In genomic region chr17:70691150-70691549, GRCh38 we compare ENCODE assay signal across 21 cellular contexts.
DNase-seq lines count a peak whose midpoint lies in the region; ATAC-seq, FAIRE-seq and TF ChIP-seq lines count a peak whose summit lies in the region.
"Had no signal": no experiment of that assay in that cellular context is flagged by ENCODE, and none has a peak within 500 bp of the region (broad histone marks: within the 10 kb centered on the region; RNA-seq: fewer than 3 reads in every experiment).

No MANE protein-coding gene starts in this region.

- H3K9me3 ChIP-seq in liver (ENCODE audit: control insufficient read depth in 4 of 4, low read length in 3 of 4) (no peaks in the 10 kb centered on the region), HepG2 (ENCODE audit: low read length) (no peaks in the 10 kb centered on the region; the same call in 1 of the 2 replicates), PC-9 (ENCODE audit: insufficient read depth, low read depth) (no peaks in the 10 kb centered on the region), neuron (ENCODE audit: low read length) (no peaks in the 10 kb centered on the region), left lung (peaks cover 0 to 3% of the 10 kb centered on the region in 2 donors), MG63 (no peaks in the 10 kb centered on the region)
- H3K9me3 ChIP-seq: BLaER1 treated with 17β-estradiol and CSF1 and Interleukin-3, amounts not matched to agents 10 nM and 100 nM; Caco-2; SK-N-SH had no signal

- 61% methylated on average over 2 of the region's 2 CpGs for WGBS in liver
- 12% methylated on average over 2 of the region's 2 CpGs for WGBS in HepG2 (ENCODE audit: low lambda C conversion rate)

- no peak for TF ChIP-seq EP300 in HepG2 (IDR thresholded peaks at IDR 0.05; ENCODE audit: low read depth in 2 of 2, low read length in 2 of 2)
- no peak for TF ChIP-seq EP300 in HepG2 (CRISPR knock-in tag; IDR thresholded peaks at IDR 0.05; ENCODE audit: borderline replicate concordance)

- H3K4me3 ChIP-seq in liver (ENCODE audit: low read depth in 1 of 3, low read length in 3 of 3) (no peak overlapping the region), HepG2 (replicated peaks in 1 of 3; ENCODE audit: insufficient read depth in 1 of 3, low read depth in 2 of 3, low read length in 3 of 3) (no peak overlapping the region), PC-9 (no peak overlapping the region), neuron (ENCODE audit: low read length) (no peak overlapping the region), left lung (no peak overlapping the region), MG63 (no peak overlapping the region)
- H3K4me3 ChIP-seq: BLaER1 treated with 17β-estradiol and CSF1 and Interleukin-3, amounts not matched to agents 10 nM and 100 nM had no signal

- no TSS peak for BruUV-seq in HepG2 (replicated peaks; lab: Mats Ljungman, UMichigan)
- no TSS peak for BruUV-seq in PC-9 (replicated peaks; lab: Mats Ljungman, UMichigan)

- H3K27me3 ChIP-seq in liver (ENCODE audit: control insufficient read depth in 4 of 4, insufficient read depth in 4 of 4, low read length in 3 of 4) (no peaks in the 10 kb centered on the region), HepG2 (ENCODE audit: control insufficient read depth in 1 of 2, insufficient read depth in 2 of 2, low read length in 2 of 2) (no peaks in the 10 kb centered on the region), PC-9 (ENCODE audit: insufficient read depth, low read depth) (no peaks in the 10 kb centered on the region), neuron (ENCODE audit: insufficient read depth, low read length) (no peaks in the 10 kb centered on the region), left lung (no peaks in the 10 kb centered on the region), MG63 (no peaks in the 10 kb centered on the region; the same call in none of the 2 replicates)
- H3K27me3 ChIP-seq: BLaER1 treated with 17β-estradiol and CSF1 and Interleukin-3, amounts not matched to agents 10 nM and 100 nM had no signal

- ATAC-seq in HepG2 (no peak), left lung (no peak)

- peaks cover 10% of the 10 kb centered on the region; the same call in 1 of the 2 replicates for H3F3A ChIP-seq in PC-9 (ENCODE audit: insufficient read depth, low read depth)

- peak overlapping the region; percentile 17 to 63 for H3K27ac ChIP-seq in liver (ENCODE audit: low read depth in 1 of 2, low read length in 2 of 2)
- H3K27ac ChIP-seq in HepG2 (ENCODE audit: extremely low read length, insufficient read depth, low read length), result no peak overlapping the region
- H3K27ac ChIP-seq in PC-9, result no peak overlapping the region
- no peak overlapping the region for H3K27ac ChIP-seq in left lung
- H3K27ac ChIP-seq: BLaER1 treated with 17β-estradiol and CSF1 and Interleukin-3, amounts not matched to agents 10 nM and 100 nM had no signal

- in situ Hi-C loops in HepG2 (cut with HindIII; ENCODE audit: extremely low pct_ligation_motif_present, low pct_unique_long_range_greater_than_20kb), result no loop called here

- H3K36me3 ChIP-seq in liver (ENCODE audit: control insufficient read depth in 4 of 4, insufficient read depth in 3 of 4, low read depth in 1 of 4, low read length in 3 of 4), result no peaks in the 10 kb centered on the region
- no peaks in the 10 kb centered on the region for H3K36me3 ChIP-seq in HepG2 (replicated peaks in 1 of 2; ENCODE audit: control insufficient read depth in 1 of 2, insufficient read depth in 2 of 2, low read length in 2 of 2)
- no peaks in the 10 kb centered on the region for H3K36me3 ChIP-seq in PC-9 (ENCODE audit: low read depth)
- H3K36me3 ChIP-seq in neuron (ENCODE audit: insufficient read depth, low read length), result no peaks in the 10 kb centered on the region
- no peaks in the 10 kb centered on the region for H3K36me3 ChIP-seq in left lung
- H3K36me3 ChIP-seq in MG63, result no peaks in the 10 kb centered on the region
- H3K36me3 ChIP-seq: BLaER1 treated with 17β-estradiol and CSF1 and Interleukin-3, amounts not matched to agents 10 nM and 100 nM had no signal

- no peaks in the 10 kb centered on the region for H3K79me2 ChIP-seq in HepG2 (ENCODE audit: insufficient read depth, low read length)
- no peaks in the 10 kb centered on the region for H3K79me2 ChIP-seq in PC-9 (ENCODE audit: low read depth)

- H3K9ac ChIP-seq in liver (ENCODE audit: low read depth in 1 of 2, low read length in 2 of 2), result no peak overlapping the region
- H3K9ac ChIP-seq in HepG2 (ENCODE audit: insufficient read depth, low read depth, low read length), result no peak overlapping the region
- H3K9ac ChIP-seq: BLaER1 treated with 17β-estradiol and CSF1 and Interleukin-3, amounts not matched to agents 10 nM and 100 nM; SK-N-SH had no signal

- DNase-seq in HepG2 (ENCODE audit: low spot score) (no peak), PC-9 (no peak), left lung (no peak), MG63 (no peak), A172 (ENCODE audit: low spot score) (no peak)
- DNase-seq: 8988T; AML-193; Caco-2; CD4-positive, alpha-beta memory T cell; GF-D8; NCI-H2029; NCI-H446; NCI-H526; NCI-H82; SK-N-SH; SW 1271 had no signal

- no peak for FAIRE-seq in HepG2 (lab: Jason Lieb, UNC)
- FAIRE-seq: GM12891, H54 had no signal

- TF ChIP-seq RAD21 in liver (IDR thresholded peaks at IDR 0.05) (no peak), HepG2 (CRISPR knock-in tag; IDR thresholded peaks at IDR 0.05) (no peak)

- TF ChIP-seq CTCF in liver (IDR thresholded peaks at IDR 0.05; ENCODE audit: low read depth, low read length, missing input control) (no peak), HepG2 (CRISPR knock-in tag; IDR thresholded peaks at IDR 0.05) (no peak), PC-9 (conservative IDR thresholded peaks at IDR 0.05) (no peak), left lung (IDR thresholded peaks at IDR 0.05) (no peak)

- TF ChIP-seq POLR2A in HepG2 (IDR thresholded peaks at IDR 0.05; ENCODE audit: insufficient read depth in 1 of 2, low read depth in 2 of 2, low read length in 2 of 2), result no peak

- POLR2A ChIA-PET in HepG2 (lab: Yijun Ruan, JAX) (no interaction called here), PC-9 (lab: Charles Lee; ENCODE audit: unreplicated experiment) (no interaction called here)

- H2AFZ ChIP-seq in HepG2 (ENCODE audit: low read length) (no peak overlapping the region), PC-9 (0 out of 2 replicates have a peak overlapping the region, but pooled peaks have one; percentile 18), neuron (ENCODE audit: low read depth, low read length) (peak overlapping the region; percentile 48)

- H3K4me2 ChIP-seq in HepG2 (ENCODE audit: low read depth, low read length) (no peak overlapping the region), PC-9 (no peak overlapping the region)
- H3K4me2 ChIP-seq: BLaER1 treated with 17β-estradiol and CSF1 and Interleukin-3, amounts not matched to agents 10 nM and 100 nM; SK-N-SH had no signal

- intact Hi-C loops in HepG2 (cut with micrococcal nuclease; ENCODE audit: unreplicated experiment) (no loop called here), PC-9 (cut with micrococcal nuclease; ENCODE audit: unreplicated experiment) (no loop called here), left lung (cut with DNase I) (no loop called here)

- H4K20me1 ChIP-seq in HepG2 (ENCODE audit: insufficient read depth, low read length), result no peaks in the 10 kb centered on the region
- no peaks in the 10 kb centered on the region for H4K20me1 ChIP-seq in PC-9 (ENCODE audit: insufficient read depth)
- H4K20me1 ChIP-seq: BLaER1 treated with 17β-estradiol and CSF1 and Interleukin-3, amounts not matched to agents 10 nM and 100 nM had no signal

- CTCF ChIA-PET in HepG2 (lab: Yijun Ruan, JAX; ENCODE audit: low intra/inter-chr PET ratio, low total read pairs), result no interaction called here
- CTCF ChIA-PET in PC-9 (lab: Charles Lee), result no interaction called here

- H3K4me1 ChIP-seq in liver (ENCODE audit: control insufficient read depth in 4 of 4, insufficient read depth in 4 of 4, low read length in 3 of 4) (peaks cover 3 to 13% (median 11%) of the 10 kb centered on the region in 4 donors), HepG2 (ENCODE audit: insufficient read depth, low read length) (no peaks in the 10 kb centered on the region), PC-9 (replicated peaks; ENCODE audit: insufficient read depth) (peaks cover 12% of the 10 kb centered on the region), neuron (ENCODE audit: insufficient read depth, low read length) (peaks cover 4% of the 10 kb centered on the region), left lung (no peaks in the 10 kb centered on the region)
- H3K4me1 ChIP-seq: BLaER1 treated with 17β-estradiol and CSF1 and Interleukin-3, amounts not matched to agents 10 nM and 100 nM had no signal

- no peaks in the 10 kb centered on the region for H3K9me2 ChIP-seq in PC-9 (ENCODE audit: insufficient read depth)
- H3K9me2 ChIP-seq: SK-N-SH had no signal

TF ChIP-seq in liver, 16 proteins besides CTCF, POLR2A, EP300 and RAD21 (continues in another document):
- peak; percentile 25 for TF ChIP-seq ZBTB33 (IDR thresholded peaks at IDR 0.05)

TF ChIP-seq in HepG2, 621 proteins besides CTCF, POLR2A, EP300 and RAD21 (continues in another document):
- no peak for TF ChIP-seq CERS6 (CRISPR knock-in tag; IDR thresholded peaks at IDR 0.05)
- no peak for TF ChIP-seq ZNF660 (CRISPR knock-in tag; IDR thresholded peaks at IDR 0.05; ENCODE audit: borderline replicate concordance, low read depth)
- no peak for TF ChIP-seq ZMYM2 (CRISPR knock-in tag; IDR thresholded peaks at IDR 0.05)
- no peak for TF ChIP-seq MZF1 (CRISPR knock-in tag; IDR thresholded peaks at IDR 0.05; ENCODE audit: borderline replicate concordance)
- no peak for TF ChIP-seq MAFF (IDR thresholded peaks at IDR 0.05; ENCODE audit: low read depth, low read length)
- TF ChIP-seq TEAD3 (CRISPR knock-in tag; optimal IDR thresholded peaks at IDR 0.05; ENCODE audit: borderline replicate concordance), result no peak
- TF ChIP-seq SP4 (CRISPR knock-in tag; IDR thresholded peaks at IDR 0.05), result no peak

Comparison
In these comparisons a context has a peak if more than half of its experiments do, and no peak if none do; other contexts are left out.
1. H3K27ac ChIP-seq: peak in liver (2 of 2); none in HepG2 (single experiment), PC-9 (single experiment) and left lung (0 of 2).